ENCODE assay signal across 1 cellular context in genomic region chr12:60281522-60281921, GRCh38.
TF ChIP-seq lines count a peak whose summit lies in the region.

No MANE protein-coding gene starts in this region.

TF ChIP-seq in H1, 55 proteins besides CTCF, POLR2A, EP300 and RAD21 (continued from another document):
- TF ChIP-seq, protein P1, sequence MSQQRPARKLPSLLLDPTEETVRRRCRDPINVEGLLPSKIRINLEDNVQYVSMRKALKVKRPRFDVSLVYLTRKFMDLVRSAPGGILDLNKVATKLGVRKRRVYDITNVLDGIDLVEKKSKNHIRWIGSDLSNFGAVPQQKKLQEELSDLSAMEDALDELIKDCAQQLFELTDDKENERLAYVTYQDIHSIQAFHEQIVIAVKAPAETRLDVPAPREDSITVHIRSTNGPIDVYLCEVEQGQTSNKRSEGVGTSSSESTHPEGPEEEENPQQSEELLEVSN (IDR thresholded peaks at IDR 0.05): no peak
- TF ChIP-seq POLR2AphosphoS5 (IDR thresholded peaks at IDR 0.05; ENCODE audit: low read depth, low read length): no peak
- no peak for TF ChIP-seq RXRA (IDR thresholded peaks at IDR 0.05; ENCODE audit: insufficient read depth, low read depth, low read length)
- TF ChIP-seq SRF (IDR thresholded peaks at IDR 0.05; ENCODE audit: low read depth, low read length): no peak
- TF ChIP-seq CTBP2 (IDR thresholded peaks at IDR 0.05; ENCODE audit: borderline replicate concordance, insufficient read depth, insufficient read length, low read length): no peak
- TF ChIP-seq BACH1 (IDR thresholded peaks at IDR 0.05; ENCODE audit: low read length): no peak
- TF ChIP-seq BCL11A (IDR thresholded peaks at IDR 0.05; ENCODE audit: low read depth in 2 of 2, low read length in 2 of 2): no peak
- TF ChIP-seq POU5F1 (IDR thresholded peaks at IDR 0.05; ENCODE audit: low read depth, low read length): no peak
- TF ChIP-seq CHD2 (IDR thresholded peaks at IDR 0.05; ENCODE audit: low read length): no peak
- TF ChIP-seq, protein P2, sequence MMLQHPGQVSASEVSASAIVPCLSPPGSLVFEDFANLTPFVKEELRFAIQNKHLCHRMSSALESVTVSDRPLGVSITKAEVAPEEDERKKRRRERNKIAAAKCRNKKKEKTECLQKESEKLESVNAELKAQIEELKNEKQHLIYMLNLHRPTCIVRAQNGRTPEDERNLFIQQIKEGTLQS (IDR thresholded peaks at IDR 0.05; ENCODE audit: insufficient read depth, low read depth, low read length): no peak
- TF ChIP-seq CHD7 (IDR thresholded peaks at IDR 0.05; ENCODE audit: insufficient replicate concordance, low read length): no peak
- no peak for TF ChIP-seq CBX8 (IDR thresholded peaks at IDR 0.05; ENCODE audit: borderline replicate concordance, low read depth, low read length)
- no peak for TF ChIP-seq USF2 (IDR thresholded peaks at IDR 0.05; ENCODE audit: low read length)
